1 cellular context compared by ENCODE assay signal in the genomic region with DNA sequence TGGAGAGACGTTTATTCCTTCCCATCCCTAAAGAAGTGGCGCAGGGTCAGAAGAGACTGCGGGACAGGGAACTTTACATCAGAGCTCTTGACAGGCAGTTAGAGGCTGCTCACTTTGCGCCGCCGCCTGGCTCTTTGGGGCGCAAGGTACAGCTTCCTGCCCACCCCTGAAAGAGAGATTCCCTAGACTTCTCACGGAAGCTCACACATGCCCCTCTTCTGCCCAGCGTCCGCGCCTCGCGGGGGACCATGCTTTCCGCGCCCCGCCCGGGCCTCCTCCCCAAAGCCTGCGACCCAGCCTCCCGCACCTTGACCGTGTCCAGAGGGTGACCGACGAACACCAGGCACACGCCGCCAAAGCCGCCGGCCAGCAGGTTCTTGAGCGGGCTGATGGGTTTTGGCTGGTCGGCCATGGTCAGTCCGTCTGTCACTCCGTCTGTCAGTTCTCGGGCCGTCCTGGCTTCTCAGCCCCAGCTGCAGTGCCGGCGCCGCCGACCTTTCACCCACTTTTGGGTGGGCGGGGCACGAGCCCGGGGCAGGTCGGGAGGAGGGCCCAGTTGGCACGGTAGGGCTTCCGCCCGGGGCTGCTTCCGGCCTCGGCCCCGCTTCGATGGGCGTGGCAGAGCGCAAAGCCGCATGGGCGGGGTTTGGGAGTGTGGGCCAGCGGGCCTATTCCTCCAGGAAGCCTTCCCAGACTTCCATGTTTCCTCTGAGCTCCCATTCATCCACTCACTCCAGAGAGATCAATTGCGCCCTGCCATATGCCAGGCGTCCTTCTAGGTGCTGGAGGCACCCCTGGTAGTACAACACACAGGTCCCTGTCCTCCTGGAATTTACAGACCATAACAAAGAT.
A peak's percentile ranks its signal among the peaks of the same experiment; 100 is the strongest.
TF ChIP-seq lines count a peak whose summit lies in the region.

A gene with protein sequence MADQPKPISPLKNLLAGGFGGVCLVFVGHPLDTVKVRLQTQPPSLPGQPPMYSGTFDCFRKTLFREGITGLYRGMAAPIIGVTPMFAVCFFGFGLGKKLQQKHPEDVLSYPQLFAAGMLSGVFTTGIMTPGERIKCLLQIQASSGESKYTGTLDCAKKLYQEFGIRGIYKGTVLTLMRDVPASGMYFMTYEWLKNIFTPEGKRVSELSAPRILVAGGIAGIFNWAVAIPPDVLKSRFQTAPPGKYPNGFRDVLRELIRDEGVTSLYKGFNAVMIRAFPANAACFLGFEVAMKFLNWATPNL (minus strand): TSS at position 500 of the 852 bp plus-strand sequence. CDS start 88 bp downstream, at position 412.

TF ChIP-seq in HEK293, 187 proteins besides CTCF, POLR2A, EP300 and RAD21 (continued from another document):
- TF ChIP-seq, protein P1, sequence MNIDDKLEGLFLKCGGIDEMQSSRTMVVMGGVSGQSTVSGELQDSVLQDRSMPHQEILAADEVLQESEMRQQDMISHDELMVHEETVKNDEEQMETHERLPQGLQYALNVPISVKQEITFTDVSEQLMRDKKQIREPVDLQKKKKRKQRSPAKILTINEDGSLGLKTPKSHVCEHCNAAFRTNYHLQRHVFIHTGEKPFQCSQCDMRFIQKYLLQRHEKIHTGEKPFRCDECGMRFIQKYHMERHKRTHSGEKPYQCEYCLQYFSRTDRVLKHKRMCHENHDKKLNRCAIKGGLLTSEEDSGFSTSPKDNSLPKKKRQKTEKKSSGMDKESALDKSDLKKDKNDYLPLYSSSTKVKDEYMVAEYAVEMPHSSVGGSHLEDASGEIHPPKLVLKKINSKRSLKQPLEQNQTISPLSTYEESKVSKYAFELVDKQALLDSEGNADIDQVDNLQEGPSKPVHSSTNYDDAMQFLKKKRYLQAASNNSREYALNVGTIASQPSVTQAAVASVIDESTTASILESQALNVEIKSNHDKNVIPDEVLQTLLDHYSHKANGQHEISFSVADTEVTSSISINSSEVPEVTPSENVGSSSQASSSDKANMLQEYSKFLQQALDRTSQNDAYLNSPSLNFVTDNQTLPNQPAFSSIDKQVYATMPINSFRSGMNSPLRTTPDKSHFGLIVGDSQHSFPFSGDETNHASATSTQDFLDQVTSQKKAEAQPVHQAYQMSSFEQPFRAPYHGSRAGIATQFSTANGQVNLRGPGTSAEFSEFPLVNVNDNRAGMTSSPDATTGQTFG (tag by site-specific recombination; IDR thresholded peaks at IDR 0.05; ENCODE audit: borderline replicate concordance), result no peak
- TF ChIP-seq KLF10 (tag by site-specific recombination; IDR thresholded peaks at IDR 0.05) (peak; percentile 76), OSR2 (tag by site-specific recombination; IDR thresholded peaks at IDR 0.05) (no peak), ZFHX2 (tag by site-specific recombination; conservative IDR thresholded peaks at IDR 0.05) (peak; percentile 50), ZBTB1 (tag by site-specific recombination; IDR thresholded peaks at IDR 0.05) (no peak), ZNF530 (tag by site-specific recombination; IDR thresholded peaks at IDR 0.05; ENCODE audit: low read depth) (no peak), ZNF324 (tag by site-specific recombination; IDR thresholded peaks at IDR 0.05) (no peak), BCL11B (tag by site-specific recombination; IDR thresholded peaks at IDR 0.05; ENCODE audit: low read depth) (peak; percentile 65; the same call in 1 of the 2 replicates), ZNF76 (tag by site-specific recombination; IDR thresholded peaks at IDR 0.05; ENCODE audit: borderline replicate concordance, low read depth) (peak; percentile 87), KLF7 (tag by site-specific recombination; IDR thresholded peaks at IDR 0.05; ENCODE audit: borderline replicate concordance) (peak; percentile 78; the same call in 1 of the 2 replicates), GLIS2 (tag by site-specific recombination; IDR thresholded peaks at IDR 0.05) (peak; percentile 77), ZXDB (tag by site-specific recombination; IDR thresholded peaks at IDR 0.05) (peak; percentile 21; the same call in 1 of the 2 replicates), SP7 (tag by site-specific recombination; IDR thresholded peaks at IDR 0.05) (peak; percentile 44; the same call in 1 of the 2 replicates), ZNF600 (tag by site-specific recombination; IDR thresholded peaks at IDR 0.05) (peak; percentile 84), ZIC2 (tag by site-specific recombination; IDR thresholded peaks at IDR 0.05) (peak; percentile 2; the same call in 1 of the 2 replicates), KLF8 (tag by site-specific recombination; IDR thresholded peaks at IDR 0.05) (peak; percentile 72; the same call in 1 of the 2 replicates)
- TF ChIP-seq, protein P2, sequence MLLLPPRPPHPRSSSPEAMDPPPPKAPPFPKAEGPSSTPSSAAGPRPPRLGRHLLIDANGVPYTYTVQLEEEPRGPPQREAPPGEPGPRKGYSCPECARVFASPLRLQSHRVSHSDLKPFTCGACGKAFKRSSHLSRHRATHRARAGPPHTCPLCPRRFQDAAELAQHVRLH (tag by site-specific recombination; IDR thresholded peaks at IDR 0.05), result peak; percentile 82
- TF ChIP-seq, protein P3, sequence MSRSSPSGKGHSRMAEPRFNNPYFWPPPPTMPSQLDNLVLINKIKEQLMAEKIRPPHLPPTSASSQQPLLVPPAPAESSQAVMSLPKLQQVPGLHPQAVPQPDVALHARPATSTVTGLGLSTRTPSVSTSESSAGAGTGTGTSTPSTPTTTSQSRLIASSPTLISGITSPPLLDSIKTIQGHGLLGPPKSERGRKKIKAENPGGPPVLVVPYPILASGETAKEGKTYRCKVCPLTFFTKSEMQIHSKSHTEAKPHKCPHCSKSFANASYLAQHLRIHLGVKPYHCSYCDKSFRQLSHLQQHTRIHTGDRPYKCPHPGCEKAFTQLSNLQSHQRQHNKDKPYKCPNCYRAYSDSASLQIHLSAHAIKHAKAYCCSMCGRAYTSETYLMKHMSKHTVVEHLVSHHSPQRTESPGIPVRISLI (tag by site-specific recombination; IDR thresholded peaks at IDR 0.05), result no peak
- TF ChIP-seq, protein P4, sequence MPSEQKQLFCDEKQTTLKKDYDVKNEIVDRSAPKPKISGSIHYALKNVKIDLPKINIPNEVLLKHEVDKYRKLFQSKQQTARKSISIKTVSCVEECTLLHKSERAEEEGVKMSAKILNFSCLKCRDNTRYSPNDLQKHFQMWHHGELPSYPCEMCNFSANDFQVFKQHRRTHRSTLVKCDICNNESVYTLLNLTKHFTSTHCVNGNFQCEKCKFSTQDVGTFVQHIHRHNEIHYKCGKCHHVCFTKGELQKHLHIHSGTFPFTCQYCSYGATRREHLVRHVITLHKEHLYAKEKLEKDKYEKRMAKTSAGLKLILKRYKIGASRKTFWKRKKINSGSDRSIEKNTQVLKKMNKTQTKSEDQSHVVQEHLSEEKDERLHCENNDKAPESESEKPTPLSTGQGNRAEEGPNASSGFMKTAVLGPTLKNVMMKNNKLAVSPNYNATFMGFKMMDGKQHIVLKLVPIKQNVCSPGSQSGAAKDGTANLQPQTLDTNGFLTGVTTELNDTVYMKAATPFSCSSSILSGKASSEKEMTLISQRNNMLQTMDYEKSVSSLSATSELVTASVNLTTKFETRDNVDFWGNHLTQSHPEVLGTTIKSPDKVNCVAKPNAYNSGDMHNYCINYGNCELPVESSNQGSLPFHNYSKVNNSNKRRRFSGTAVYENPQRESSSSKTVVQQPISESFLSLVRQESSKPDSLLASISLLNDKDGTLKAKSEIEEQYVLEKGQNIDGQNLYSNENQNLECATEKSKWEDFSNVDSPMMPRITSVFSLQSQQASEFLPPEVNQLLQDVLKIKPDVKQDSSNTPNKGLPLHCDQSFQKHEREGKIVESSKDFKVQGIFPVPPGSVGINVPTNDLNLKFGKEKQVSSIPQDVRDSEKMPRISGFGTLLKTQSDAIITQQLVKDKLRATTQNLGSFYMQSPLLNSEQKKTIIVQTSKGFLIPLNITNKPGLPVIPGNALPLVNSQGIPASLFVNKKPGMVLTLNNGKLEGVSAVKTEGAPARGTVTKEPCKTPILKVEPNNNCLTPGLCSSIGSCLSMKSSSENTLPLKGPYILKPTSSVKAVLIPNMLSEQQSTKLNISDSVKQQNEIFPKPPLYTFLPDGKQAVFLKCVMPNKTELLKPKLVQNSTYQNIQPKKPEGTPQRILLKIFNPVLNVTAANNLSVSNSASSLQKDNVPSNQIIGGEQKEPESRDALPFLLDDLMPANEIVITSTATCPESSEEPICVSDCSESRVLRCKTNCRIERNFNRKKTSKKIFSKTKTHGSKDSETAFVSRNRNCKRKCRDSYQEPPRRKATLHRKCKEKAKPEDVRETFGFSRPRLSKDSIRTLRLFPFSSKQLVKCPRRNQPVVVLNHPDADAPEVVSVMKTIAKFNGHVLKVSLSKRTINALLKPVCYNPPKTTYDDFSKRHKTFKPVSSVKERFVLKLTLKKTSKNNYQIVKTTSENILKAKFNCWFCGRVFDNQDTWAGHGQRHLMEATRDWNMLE (tag by site-specific recombination; conservative IDR thresholded peaks at IDR 0.05; ENCODE audit: low read depth), result peak; percentile 47
- TF ChIP-seq, protein P5, sequence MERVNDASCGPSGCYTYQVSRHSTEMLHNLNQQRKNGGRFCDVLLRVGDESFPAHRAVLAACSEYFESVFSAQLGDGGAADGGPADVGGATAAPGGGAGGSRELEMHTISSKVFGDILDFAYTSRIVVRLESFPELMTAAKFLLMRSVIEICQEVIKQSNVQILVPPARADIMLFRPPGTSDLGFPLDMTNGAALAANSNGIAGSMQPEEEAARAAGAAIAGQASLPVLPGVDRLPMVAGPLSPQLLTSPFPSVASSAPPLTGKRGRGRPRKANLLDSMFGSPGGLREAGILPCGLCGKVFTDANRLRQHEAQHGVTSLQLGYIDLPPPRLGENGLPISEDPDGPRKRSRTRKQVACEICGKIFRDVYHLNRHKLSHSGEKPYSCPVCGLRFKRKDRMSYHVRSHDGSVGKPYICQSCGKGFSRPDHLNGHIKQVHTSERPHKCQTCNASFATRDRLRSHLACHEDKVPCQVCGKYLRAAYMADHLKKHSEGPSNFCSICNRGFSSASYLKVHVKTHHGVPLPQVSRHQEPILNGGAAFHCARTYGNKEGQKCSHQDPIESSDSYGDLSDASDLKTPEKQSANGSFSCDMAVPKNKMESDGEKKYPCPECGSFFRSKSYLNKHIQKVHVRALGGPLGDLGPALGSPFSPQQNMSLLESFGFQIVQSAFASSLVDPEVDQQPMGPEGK (tag by site-specific recombination; IDR thresholded peaks at IDR 0.05), result peak; percentile 84
TF ChIP-seq in HEK293: peak in this region for 43.
